Comparison of ENCODE assay signal across 22 cellular contexts in the genomic region with DNA sequence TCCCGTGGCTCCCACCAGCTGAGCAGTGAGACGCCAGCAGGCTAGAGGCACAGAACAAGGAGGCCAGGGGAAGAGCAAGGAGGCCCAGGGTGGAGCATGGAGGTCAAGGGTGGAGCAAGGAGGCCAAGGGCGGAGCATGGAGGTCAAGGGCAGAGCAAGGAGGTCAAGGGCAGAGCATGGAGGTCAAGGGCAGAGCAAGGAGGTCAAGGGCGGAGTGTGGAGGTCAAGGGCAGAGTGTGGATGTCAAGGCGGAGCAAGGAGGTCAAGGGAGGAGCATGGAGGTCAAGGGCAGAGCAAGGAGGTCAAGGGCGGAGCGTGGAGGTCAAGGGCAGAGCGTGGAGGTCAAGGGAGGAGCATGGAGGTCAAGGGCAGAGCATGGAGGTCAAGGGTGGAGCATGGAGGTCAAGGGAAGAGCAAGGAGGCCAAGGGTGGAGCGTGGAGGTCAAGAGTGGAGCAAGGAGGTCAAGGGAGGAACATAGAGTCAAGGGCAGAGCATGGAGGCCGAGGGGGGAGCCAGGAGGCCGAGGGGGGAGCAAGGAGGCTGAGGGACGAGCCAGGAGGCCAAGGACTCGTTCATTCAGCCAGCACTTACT. TPM values are rescaled to one million over a fixed set of nuclear protein-coding genes. Genes with fewer than 3 reads are reported as not detected.
"Had no signal": no experiment of that assay in that cellular context is flagged by ENCODE, and none has a peak within 500 bp of the region (broad histone marks: within the 10 kb centered on the region; RNA-seq: fewer than 3 reads in every experiment).

No MANE protein-coding gene starts in this region.

- H3K27me3 Mint-ChIP-seq: activated CD4-positive, alpha-beta T cell treated with anti-CD3 and anti-CD28 coated beads, Interleukin-2, amount 10 ng/mL, durations not matched to agents 7 days and 5 days; activated naive CD4-positive, alpha-beta T cell treated with anti-CD3 and anti-CD28 coated beads, Interleukin-2, amount 50 U/mL, for 24 hours had no signal

- H3K4me3 Mint-ChIP-seq: activated CD4-positive, alpha-beta T cell treated with anti-CD3 and anti-CD28 coated beads, Interleukin-2, amount 10 ng/mL, durations not matched to agents 7 days and 5 days; activated naive CD4-positive, alpha-beta T cell treated with anti-CD3 and anti-CD28 coated beads, Interleukin-2, amount 50 U/mL, for 24 hours; mesothelial cell of epicardium; nephron had no signal

- H3K4me1 Mint-ChIP-seq: activated CD4-positive, alpha-beta T cell treated with anti-CD3 and anti-CD28 coated beads, Interleukin-2, amount 10 ng/mL, durations not matched to agents 7 days and 5 days; activated naive CD4-positive, alpha-beta T cell treated with anti-CD3 and anti-CD28 coated beads, Interleukin-2, amount 50 U/mL, for 24 hours; mesothelial cell of epicardium; nephron had no signal

- H3K27me3 ChIP-seq: adrenal gland, breast epithelium, esophagus muscularis mucosa, hepatocyte, right atrium auricular region, stomach, vagina had no signal

- H3K9me3 Mint-ChIP-seq: activated naive CD4-positive, alpha-beta T cell treated with anti-CD3 and anti-CD28 coated beads, Interleukin-2, amount 50 U/mL, for 24 hours; mesothelial cell of epicardium; nephron had no signal

- H3K4me1 ChIP-seq: adrenal gland, breast epithelium, esophagus muscularis mucosa, prostate gland, right atrium auricular region, vagina had no signal

- ATAC-seq: activated CD4-positive, CD25-positive, alpha-beta regulatory T cell treated with anti-CD3 and anti-CD28 coated beads, Interleukin-2, amount 50 U/mL, for 24 hours; left cardiac atrium had no signal

- H3K27ac ChIP-seq: adrenal gland, breast epithelium, esophagus muscularis mucosa, hepatocyte, prostate gland, right atrium auricular region, stomach, vagina had no signal

- DNase-seq: activated CD4-positive, alpha-beta T cell treated with anti-CD3 and anti-CD28 coated beads, Interleukin-2, amount 10 ng/mL, durations not matched to agents 7 days and 5 days; activated CD8-positive, alpha-beta memory T cell treated with anti-CD3 and anti-CD28 coated beads, Interleukin-2, amount 50 U/mL, for 4 hours; activated effector memory CD4-positive, alpha-beta T cell treated with Interleukin-2 at 50 U/mL for 16 hours; activated T-cell treated with anti-CD3 and anti-CD28 coated beads, Interleukin-2, amount 50 U/mL, for 48 hours; adrenal gland; cerebellar nuclear complex; effector CD8-positive, alpha-beta T cell; left cardiac atrium; stimulated activated CD4-positive, alpha-beta T cell treated with anti-CD3 and anti-CD28 coated beads, Interleukin-2, amount 100 ng/mL, for 24 hours; stomach; trophoblast cell had no signal

- H3K27ac Mint-ChIP-seq: activated CD4-positive, alpha-beta T cell treated with anti-CD3 and anti-CD28 coated beads, Interleukin-2, amount 10 ng/mL, durations not matched to agents 7 days and 5 days; activated naive CD4-positive, alpha-beta T cell treated with anti-CD3 and anti-CD28 coated beads, Interleukin-2, amount 50 U/mL, for 24 hours; mesothelial cell of epicardium; nephron had no signal

RNA-seq across cellular contexts. Expression of gene DPF1, which starts 27.7 kb away (rescaled TPM):
- total RNA-seq: breast epithelium, omental fat pad, right atrium auricular region, stomach, vagina had no signal

RNA-seq across cellular contexts. Expression of gene PPP1R14A, which starts 59.8 kb away (rescaled TPM):
- total RNA-seq: activated CD4-positive, alpha-beta T cell treated with anti-CD3 and anti-CD28 coated beads, Interleukin-2, amount 10 ng/mL, durations not matched to agents 7 days and 5 days had no signal
